ENCODE assay signal across 13 cellular contexts in the genomic region with DNA sequence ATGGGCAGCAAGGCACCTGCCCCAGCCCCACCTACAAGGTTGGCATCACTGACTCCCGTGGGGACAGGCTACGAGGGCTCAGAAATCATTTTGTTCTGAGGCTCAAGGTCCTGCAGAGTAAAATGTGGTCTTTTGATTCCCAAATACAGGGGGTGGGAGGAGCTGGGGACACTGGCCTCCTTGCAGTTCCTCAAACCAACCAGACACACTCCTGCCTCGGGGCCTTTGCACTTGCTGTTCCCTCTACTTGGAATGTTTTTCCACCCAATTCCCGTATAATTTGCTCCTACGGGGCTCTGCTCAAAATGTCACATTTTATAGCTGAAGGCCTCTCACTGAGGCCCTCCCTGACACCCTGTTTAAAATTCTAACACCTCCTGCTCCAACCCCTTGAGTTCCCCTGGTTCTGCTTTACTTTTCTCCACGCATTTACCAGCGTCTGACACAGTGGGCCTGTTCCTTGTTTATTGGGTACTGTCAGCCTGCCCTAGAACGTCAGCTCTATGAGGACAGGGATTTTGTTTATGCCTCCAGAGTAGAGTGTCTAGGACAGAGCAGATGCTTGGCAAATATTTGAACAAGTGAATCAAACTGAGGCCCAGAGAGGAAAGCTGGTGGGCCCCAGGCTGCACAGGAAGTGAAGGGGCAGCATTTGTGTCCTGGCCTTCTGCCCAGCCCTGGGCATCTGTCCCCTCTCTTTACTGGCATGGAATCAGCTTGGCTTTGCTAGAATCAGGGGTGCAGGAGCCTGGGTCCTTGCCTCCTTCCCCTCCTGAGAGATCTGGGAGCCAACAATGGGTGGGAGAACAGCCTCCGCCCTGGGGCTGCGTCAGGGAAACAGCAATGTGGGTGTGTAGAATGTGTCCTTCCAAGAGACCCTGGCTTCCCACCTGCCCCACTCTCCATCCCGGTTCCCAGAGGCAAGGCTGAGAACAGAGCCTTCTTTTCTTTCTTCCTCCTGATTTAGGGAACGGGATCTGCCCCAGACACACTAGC. TPM values are rescaled to one million over a fixed set of nuclear protein-coding genes. Genes with fewer than 3 reads are reported as not detected.
A peak's percentile ranks its signal among the peaks of the same experiment; 100 is the strongest.
DNase-seq lines count a peak whose midpoint lies in the region; ATAC-seq and TF ChIP-seq lines count a peak whose summit lies in the region.
"Had no signal": no experiment of that assay in that cellular context is flagged by ENCODE, and none has a peak within 500 bp of the region (broad histone marks: within the 10 kb centered on the region; RNA-seq: fewer than 3 reads in every experiment).

No MANE protein-coding gene starts in this region.

- H3K27me3 ChIP-seq in effector memory CD4-positive, alpha-beta T cell (replicated peaks; ENCODE audit: control insufficient read depth, insufficient read depth, low read length, poor library complexity, severe bottlenecking) = no peaks in the 10 kb centered on the region

- TF ChIP-seq CTCF in natural killer cell (IDR thresholded peaks at IDR 0.05) = no peak

- no peak overlapping the region for H3K27ac Mint-ChIP-seq in natural killer cell
- H3K27ac Mint-ChIP-seq in natural killer cell treated with Interleukin-12 subunit alpha and Interleukin-12 subunit beta and Interleukin-15 and Interleukin-18, amount 100 ng/mL, for 72 hours = no peak overlapping the region

- no peaks in the 10 kb centered on the region for H3K9me3 Mint-ChIP-seq in natural killer cell
- no peaks in the 10 kb centered on the region for H3K9me3 Mint-ChIP-seq in natural killer cell treated with Interleukin-12 subunit alpha and Interleukin-12 subunit beta and Interleukin-15 and Interleukin-18, amount 100 ng/mL, for 72 hours

- H3K4me1 ChIP-seq in effector memory CD4-positive, alpha-beta T cell (ENCODE audit: control insufficient read depth, insufficient read depth, low read length, poor library complexity, severe bottlenecking) = no peaks in the 10 kb centered on the region

- H3K4me3 ChIP-seq in effector memory CD4-positive, alpha-beta T cell (ENCODE audit: insufficient read depth, low read depth, low read length, poor library complexity, severe bottlenecking) = no peak overlapping the region
- H3K4me3 ChIP-seq: HAP-1 had no signal

- DNase-seq in natural killer cell (no peak), NCI-H69 (lab: John Stamatoyannopoulos, UW) (peak; percentile 24), DMS153 (lab: John Stamatoyannopoulos, UW) (no peak), GOT3 (lab: John Stamatoyannopoulos, UW) (no peak)
- DNase-seq in natural killer cell treated with Interleukin-12 subunit alpha and Interleukin-12 subunit beta and Interleukin-15 and Interleukin-18, amount 100 ng/mL, for 72 hours (ENCODE audit: low spot score) = no peak
- DNase-seq in effector memory CD4-positive, alpha-beta T cell = no peak
- DNase-seq: Caco-2, NCI-H1417 treated with DMSO at 0.1 percent for 48 hours, NCI-H2029, NCI-H2171 treated with DMSO at 0.1 percent for 48 hours, NCI-H510A had no signal

- ATAC-seq in natural killer cell (peak in 2 of 3 donors; percentile 35 to 48), GM21737 (IDR thresholded peaks at IDR 0.05; ENCODE audit: unreplicated experiment) (no peak)
- no peak for ATAC-seq in natural killer cell treated with Interleukin-12 subunit alpha and Interleukin-12 subunit beta and Interleukin-15 and Interleukin-18, amount 100 ng/mL, for 72 hours

- intact Hi-C loops in natural killer cell (cut with micrococcal nuclease) = loop anchor here (1.0 kb wide), 1 partner anchor 28 kb away; no protein-coding TSS in a partner anchor

- no peaks in the 10 kb centered on the region for H3K36me3 Mint-ChIP-seq in natural killer cell
- H3K36me3 Mint-ChIP-seq in natural killer cell treated with Interleukin-12 subunit alpha and Interleukin-12 subunit beta and Interleukin-15 and Interleukin-18, amount 100 ng/mL, for 72 hours = no peaks in the 10 kb centered on the region

- H3K27me3 Mint-ChIP-seq in natural killer cell (ENCODE audit: low read depth in 2 of 2) = no peaks in the 10 kb centered on the region
- no peaks in the 10 kb centered on the region for H3K27me3 Mint-ChIP-seq in natural killer cell treated with Interleukin-12 subunit alpha and Interleukin-12 subunit beta and Interleukin-15 and Interleukin-18, amount 100 ng/mL, for 72 hours

- H3K27ac ChIP-seq in effector memory CD4-positive, alpha-beta T cell (ENCODE audit: insufficient read depth, low read length, poor library complexity, severe bottlenecking) = peak overlapping the region; percentile 22

- H3K36me3 ChIP-seq in effector memory CD4-positive, alpha-beta T cell (ENCODE audit: control insufficient read depth, insufficient read depth, low read length) = no peaks in the 10 kb centered on the region
- H3K36me3 ChIP-seq: HAP-1 had no signal

- H3K9me3 ChIP-seq in effector memory CD4-positive, alpha-beta T cell (ENCODE audit: control insufficient read depth, low read length) = no peaks in the 10 kb centered on the region
- H3K9me3 ChIP-seq: Caco-2, HAP-1 had no signal

- H3K4me3 Mint-ChIP-seq in natural killer cell = no peak overlapping the region
- H3K4me3 Mint-ChIP-seq in natural killer cell treated with Interleukin-12 subunit alpha and Interleukin-12 subunit beta and Interleukin-15 and Interleukin-18, amount 100 ng/mL, for 72 hours = no peak overlapping the region

- peaks cover 36 to 58% of the 10 kb centered on the region in 2 donors for H3K4me1 Mint-ChIP-seq in natural killer cell
- peaks cover 31 to 43% of the 10 kb centered on the region in 2 donors for H3K4me1 Mint-ChIP-seq in natural killer cell treated with Interleukin-12 subunit alpha and Interleukin-12 subunit beta and Interleukin-15 and Interleukin-18, amount 100 ng/mL, for 72 hours (ENCODE audit: low read depth in 2 of 2)

RNA-seq across cellular contexts. Expression of a gene that starts 18.5 kb away (rescaled TPM):
- 100 to 1,000 TPM; 101 to 136 (median 114) TPM for total RNA-seq in natural killer cell
- total RNA-seq in natural killer cell treated with Interleukin-12 subunit alpha and Interleukin-12 subunit beta and Interleukin-15 and Interleukin-18, amount 100 ng/mL, for 72 hours = 10 to 100 TPM; 20.0 to 20.1 TPM

Comparison
In these comparisons a context has a peak if more than half of its experiments do, and no peak if none do; other contexts are left out.
1. ATAC-seq: peak in natural killer cell (2 of 3); none in natural killer cell treated with Interleukin-12 subunit alpha and Interleukin-12 subunit beta and Interleukin-15 and Interleukin-18, amount 100 ng/mL, for 72 hours (0 of 2) and GM21737 (single experiment).
2. RNA of a gene that starts 18.5 kb away (total RNA-seq): 101 to 136 TPM in natural killer cell; 20.0 to 20.1 TPM in natural killer cell treated with Interleukin-12 subunit alpha and Interleukin-12 subunit beta and Interleukin-15 and Interleukin-18, amount 100 ng/mL, for 72 hours; every median in the first group is over 4 times any median in the second.